Comparison of ENCODE assay signal across 8 cellular contexts in the genomic region with DNA sequence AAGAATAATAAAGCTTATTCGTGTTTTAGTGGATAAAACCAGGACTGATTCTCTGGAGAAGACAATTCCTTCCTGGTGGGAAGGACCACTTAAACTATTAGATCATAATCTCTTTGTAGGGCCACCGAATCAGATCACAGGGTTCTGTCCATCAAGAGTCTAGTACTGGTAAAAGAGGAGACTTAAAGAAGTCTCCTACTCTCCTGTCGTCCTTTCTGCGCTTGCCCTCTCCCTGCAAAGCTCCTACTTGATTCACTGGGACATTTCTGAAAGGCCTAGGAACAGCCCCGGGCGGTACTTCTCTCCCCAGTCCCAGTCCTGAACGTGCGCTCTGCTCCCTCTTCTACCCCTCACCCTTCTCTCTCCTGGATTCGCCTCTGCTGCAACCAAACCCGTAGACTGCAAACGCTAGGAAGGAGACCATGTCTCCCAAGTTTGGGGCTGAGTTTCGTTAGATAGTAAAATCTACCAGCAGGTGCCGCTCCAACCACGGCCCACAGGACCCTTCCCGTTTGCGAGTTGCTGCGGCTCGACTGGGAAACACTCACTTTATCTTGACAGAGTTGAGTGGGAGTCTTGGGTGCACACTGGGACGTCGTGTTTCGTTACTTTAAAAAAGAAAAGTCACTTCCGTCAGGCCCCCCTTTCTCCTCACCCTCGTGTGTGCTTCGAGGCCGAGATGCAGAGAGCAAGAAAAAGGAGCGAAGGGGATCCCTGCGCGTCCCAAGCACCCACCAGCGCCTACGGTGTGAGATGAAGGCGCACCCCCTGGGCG. TPM values are rescaled to one million over a fixed set of nuclear protein-coding genes. Genes with fewer than 3 reads are reported as not detected.
DNase-seq lines count a peak whose midpoint lies in the region; ATAC-seq and TF ChIP-seq lines count a peak whose summit lies in the region.

No MANE protein-coding gene starts in this region.

- WGBS in mesodermal cell (ENCODE audit: insufficient coverage in 2 of 2), 2 experiments: 4 to 10% methylated on average over 18 to 24 of the region's 32 CpGs

- H3K36me3 Mint-ChIP-seq in GM23338 (ENCODE audit: low read depth): no peaks in the 10 kb centered on the region; the same call in 2 of the 3 replicates
- H3K36me3 Mint-ChIP-seq in effector memory CD8-positive, alpha-beta T cell (ENCODE audit: insufficient read depth): peaks cover 2% of the 10 kb centered on the region

- DNase-seq in GM23338 (ENCODE audit: low spot score) (peak; percentile 95), NCI-H524 (lab: John Stamatoyannopoulos, UW) (peak; percentile 51 to 81), GF-D8 (lab: John Stamatoyannopoulos, UW) (no peak)
- peak; percentile 75 to 79 for DNase-seq in activated CD4-positive, alpha-beta T cell treated with anti-CD3 and anti-CD28 coated beads, Interleukin-2, amount 50 U/mL, for 48 hours
- peak; percentile 48 to 54 (median 52) for DNase-seq in effector memory CD8-positive, alpha-beta T cell
- peak; percentile 29 to 38 for DNase-seq in stimulated activated CD8-positive, alpha-beta memory T cell treated with anti-CD3 and anti-CD28 coated beads, Interleukin-2, amount 100 ng/mL, for 1 hour (ENCODE audit: low read depth in 2 of 2)

- H3K4me3 Mint-ChIP-seq in GM23338: peak overlapping the region; percentile 70
- peak overlapping the region; percentile 68 to 71 for H3K4me3 Mint-ChIP-seq in effector memory CD8-positive, alpha-beta T cell

- peaks cover 62% of the 10 kb centered on the region for H3K27me3 Mint-ChIP-seq in GM23338 (ENCODE audit: insufficient read depth, low read depth, poor library complexity)
- peaks cover 53 to 79% of the 10 kb centered on the region in 2 donors for H3K27me3 Mint-ChIP-seq in effector memory CD8-positive, alpha-beta T cell

- peak; percentile 87 for ATAC-seq in GM23338
- ATAC-seq in effector memory CD8-positive, alpha-beta T cell (replicated peaks): peak; percentile 74

- H3K9me3 Mint-ChIP-seq in GM23338: no peaks in the 10 kb centered on the region
- no peaks in the 10 kb centered on the region for H3K9me3 Mint-ChIP-seq in effector memory CD8-positive, alpha-beta T cell

- H3K4me1 ChIP-seq in ACC112 (ENCODE audit: control insufficient read depth, insufficient read depth, low read length, unreplicated experiment) (no peaks in the 10 kb centered on the region), GM23338 (ENCODE audit: insufficient read depth) (0 out of 2 replicates have a peak, but pooled peaks cover 3% of the 10 kb centered on the region), mesodermal cell (ENCODE audit: control insufficient read depth, insufficient read depth, low read length, poor library complexity, severe bottlenecking) (no peaks in the 10 kb centered on the region)

- H3K4me3 ChIP-seq in ACC112 (ENCODE audit: low read depth, low read length): peak overlapping the region; percentile 55
- H3K4me3 ChIP-seq in GM23338: peak overlapping the region; percentile 56
- peak overlapping the region; percentile 12 for H3K4me3 ChIP-seq in mesodermal cell (ENCODE audit: extremely low read depth, insufficient read depth, low read length, poor library complexity, severe bottlenecking)

- H3K9me2 ChIP-seq in GM23338 (ENCODE audit: insufficient read depth): no peaks in the 10 kb centered on the region

- H2AFZ ChIP-seq in ACC112 (ENCODE audit: low read length, unreplicated experiment) (peak overlapping the region; percentile 6), GM23338 (peak overlapping the region; percentile 95)

- no peak overlapping the region for H3K27ac ChIP-seq in ACC112 (ENCODE audit: low read depth, low read length)
- H3K27ac ChIP-seq in GM23338 (ENCODE audit: low read depth): no peak overlapping the region
- H3K27ac ChIP-seq in mesodermal cell (ENCODE audit: low read depth, low read length, severe bottlenecking): no peak overlapping the region

- peak overlapping the region; percentile 87 for H3K4me2 ChIP-seq in GM23338

- H3K9me3 ChIP-seq in mesodermal cell (ENCODE audit: control insufficient read depth, low read length): no peaks in the 10 kb centered on the region

- H3F3A ChIP-seq in GM23338 (replicated peaks; ENCODE audit: low read depth): peaks cover 6% of the 10 kb centered on the region; the same call in 1 of the 2 replicates

- TF ChIP-seq CTCF in GM23338 (conservative IDR thresholded peaks at IDR 0.05; ENCODE audit: low read depth in 2 of 2): peak; percentile 87 to 96

- H3K27me3 ChIP-seq in ACC112 (ENCODE audit: insufficient read depth, low read length): peaks cover 80% of the 10 kb centered on the region
- peaks cover 90% of the 10 kb centered on the region for H3K27me3 ChIP-seq in GM23338 (ENCODE audit: insufficient read depth)

- H3K36me3 ChIP-seq in ACC112 (ENCODE audit: insufficient read depth, low read length) (no peaks in the 10 kb centered on the region), GM23338 (ENCODE audit: insufficient read depth) (no peaks in the 10 kb centered on the region), mesodermal cell (ENCODE audit: control insufficient read depth, insufficient read depth, low read length) (no peaks in the 10 kb centered on the region)

- H3K27ac Mint-ChIP-seq in GM23338: no peak overlapping the region
- H3K27ac Mint-ChIP-seq in effector memory CD8-positive, alpha-beta T cell: no peak overlapping the region

- H4K20me1 ChIP-seq in GM23338 (replicated peaks; ENCODE audit: insufficient read depth): peaks cover 3% of the 10 kb centered on the region; the same call in 1 of the 2 replicates

- H3K4me1 Mint-ChIP-seq in GM23338: peaks cover 13% of the 10 kb centered on the region
- peaks cover 5 to 10% of the 10 kb centered on the region in 2 donors for H3K4me1 Mint-ChIP-seq in effector memory CD8-positive, alpha-beta T cell (ENCODE audit: low read depth in 2 of 2)

- H3K79me2 ChIP-seq in ACC112 (ENCODE audit: control insufficient read depth, insufficient read depth, low read length, unreplicated experiment): no peaks in the 10 kb centered on the region
- H3K79me2 ChIP-seq in GM23338 (replicated peaks; ENCODE audit: insufficient read depth): no peaks in the 10 kb centered on the region

RNA-seq across cellular contexts. Expression of a gene that starts 1.0 kb away (rescaled TPM):
- total RNA-seq in GM23338 (2014; rRNA removed; shearing (Covaris generic)): not detected in 2 replicates
- not detected in 2 replicates for polyA plus RNA-seq in GM23338 (2016; fragmentation: Nextera tagmentation; extraction: Ambion mirVana)
- polyA plus RNA-seq in mesodermal cell (2013, experiment 1 of 2): not detected
- not detected for polyA plus RNA-seq in mesodermal cell (2013, experiment 2 of 2)

RNA-seq across cellular contexts. Expression of a gene that starts 21.5 kb away (rescaled TPM):
- 138 and 223 TPM in 2 replicates for total RNA-seq in GM23338 (2014; rRNA removed; shearing (Covaris generic))
- 34.6 and 40.2 TPM in 2 replicates for polyA plus RNA-seq in GM23338 (2016; fragmentation: Nextera tagmentation; extraction: Ambion mirVana)
- 12.9 TPM for polyA plus RNA-seq in mesodermal cell (2013, experiment 1 of 2)
- polyA plus RNA-seq in mesodermal cell (2013, experiment 2 of 2): 12.0 TPM

RNA-seq across cellular contexts. Expression of a gene that starts 30.9 kb away (rescaled TPM):
- total RNA-seq in GM23338 (2014; rRNA removed; shearing (Covaris generic)): not detected in 2 replicates
- polyA plus RNA-seq in GM23338 (2016; fragmentation: Nextera tagmentation; extraction: Ambion mirVana): not detected in 2 replicates
- not detected for polyA plus RNA-seq in mesodermal cell (2013, experiment 1 of 2)
- polyA plus RNA-seq in mesodermal cell (2013, experiment 2 of 2): not detected

RNA-seq across cellular contexts. Expression of a gene that starts 46.1 kb away (rescaled TPM):
- total RNA-seq in GM23338 (2014; rRNA removed; shearing (Covaris generic)): not detected in 2 replicates
- not detected in 2 replicates for polyA plus RNA-seq in GM23338 (2016; fragmentation: Nextera tagmentation; extraction: Ambion mirVana)
- not detected for polyA plus RNA-seq in mesodermal cell (2013, experiment 1 of 2)
- polyA plus RNA-seq in mesodermal cell (2013, experiment 2 of 2): not detected
